ENCODE assay signal across 1 cellular context in the genomic region with DNA sequence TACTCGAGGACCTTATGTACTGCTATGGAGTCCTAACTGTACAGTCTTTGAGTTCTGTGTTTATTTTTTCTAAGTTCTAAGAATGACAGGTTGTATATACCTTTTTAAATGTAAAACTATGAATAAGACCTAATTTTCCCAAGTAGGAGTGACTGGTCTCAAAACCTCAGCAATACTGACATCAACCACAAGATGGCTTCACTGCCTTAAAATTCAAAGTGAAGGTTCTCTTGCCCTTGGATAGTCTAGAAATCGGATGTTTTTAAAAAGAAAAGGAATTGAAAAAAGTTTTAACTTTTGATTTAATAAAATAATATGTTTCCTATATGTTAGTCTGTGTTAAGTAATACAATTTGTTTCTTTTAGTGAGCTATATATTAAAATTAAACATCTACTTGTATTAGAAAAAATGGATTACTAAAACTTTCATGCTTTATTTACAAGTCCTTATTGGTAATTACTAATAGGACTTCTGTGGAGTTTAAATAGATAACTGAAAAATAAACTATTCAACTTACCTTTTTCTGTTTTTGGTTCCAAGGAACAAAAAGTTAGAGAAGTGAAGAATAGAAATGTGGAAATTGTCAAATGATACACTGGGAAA.
TF ChIP-seq lines count a peak whose summit lies in the region.

No MANE protein-coding gene starts in this region.

TF ChIP-seq in HCT116, 20 proteins besides CTCF, POLR2A, EP300 and RAD21 (continued from another document):
- TF ChIP-seq REST (IDR thresholded peaks at IDR 0.05; ENCODE audit: low read depth), result no peak
- no peak for TF ChIP-seq POLR2AphosphoS5 (IDR thresholded peaks at IDR 0.05; ENCODE audit: low read depth, low read length)
- no peak for TF ChIP-seq YY1 (IDR thresholded peaks at IDR 0.05; ENCODE audit: extremely low read depth, insufficient replicate concordance, low read depth, low read length)
- no peak for TF ChIP-seq SIN3A (IDR thresholded peaks at IDR 0.05; ENCODE audit: low read depth)
